ENCODE assay signal across 34 cellular contexts in genomic region chr17:50120475-50121253, GRCh38. TPM values are rescaled to one million over a fixed set of nuclear protein-coding genes. Genes with fewer than 3 reads are reported as not detected.
"Had no signal": no experiment of that assay in that cellular context is flagged by ENCODE, and none has a peak within 500 bp of the region (broad histone marks: within the 10 kb centered on the region; RNA-seq: fewer than 3 reads in every experiment).

No MANE protein-coding gene starts in this region.

- H3K4me2 ChIP-seq: neural progenitor cell had no signal

- H3K4me3 ChIP-seq: left lung, lower lobe of right lung, neural progenitor cell, ovary, sigmoid colon, tibial nerve, upper lobe of left lung, vagina had no signal

- H3K36me3 ChIP-seq: left lung, lower lobe of right lung, neural progenitor cell, neutrophil, ovary, sigmoid colon, tibial nerve, upper lobe of left lung, vagina had no signal

- H3K9ac ChIP-seq: neural progenitor cell had no signal

- H3K27ac Mint-ChIP-seq: immature natural killer cell; natural killer cell; nephron progenitor cell; neural progenitor cell; progenitor cell of endocrine pancreas; stimulated activated memory B cell treated with anti-CD40 and anti-IgM and Interleukin-4, amounts not matched to agents 10 μg/mL and 1 μg/mL and 100 μg/mL, for 72 hours had no signal

- H3K36me3 Mint-ChIP-seq: immature natural killer cell; naive B cell; natural killer cell; stimulated activated memory B cell treated with anti-CD40 and anti-IgM and Interleukin-4, amounts not matched to agents 10 μg/mL and 1 μg/mL and 100 μg/mL, for 72 hours had no signal

- H3K4me3 Mint-ChIP-seq: immature natural killer cell; naive B cell; natural killer cell; nephron progenitor cell; neural progenitor cell; stimulated activated memory B cell treated with anti-CD40 and anti-IgM and Interleukin-4, amounts not matched to agents 10 μg/mL and 1 μg/mL and 100 μg/mL, for 72 hours; stimulated activated naive CD8-positive, alpha-beta T cell treated with anti-CD3 and anti-CD28 coated beads, Interleukin-15, amount 100 ng/mL, for 72 hours had no signal

- FAIRE-seq: islet of Langerhans, kidney, small intestine had no signal

- DNase-seq: hypothalamus; immature natural killer cell; kidney; left colon; left lung; lower lobe of right lung; mammary epithelial cell; mesenchymal stem cell; naive B cell; natural killer cell; nephron progenitor cell; occipital lobe; ovary; right cardiac atrium; sigmoid colon; small intestine; stimulated activated CD4-positive, alpha-beta T cell treated with anti-CD3 and anti-CD28 coated beads, Interleukin-1b, Interleukin-23, amount 100 ng/mL, for 48 hours; stimulated activated CD4-positive, alpha-beta T cell treated with anti-CD3 and anti-CD28 coated beads, Interleukin-2, amount 100 ng/mL, for 48 hours; stimulated activated CD4-positive, alpha-beta T cell treated with anti-CD3 and anti-CD28 coated beads, Interleukin-4, amount 100 ng/mL, for 4 hours; stimulated activated CD8-positive, alpha-beta memory T cell treated with anti-CD3 and anti-CD28 coated beads, Interleukin-4, amount 100 ng/mL, for 48 hours; stimulated activated naive CD4-positive, alpha-beta T cell treated with Interleukin-2 at 50 U/mL for 16 hours; stimulated activated naive CD8-positive, alpha-beta T cell treated with anti-CD3 and anti-CD28 coated beads, Interleukin-15, amount 100 ng/mL, for 72 hours; substantia nigra; upper lobe of left lung had no signal

- H3K27me3 ChIP-seq: ovary, sigmoid colon, vagina had no signal

- H2AFZ ChIP-seq: neural progenitor cell had no signal

- ATAC-seq: left colon; left lung; lower lobe of right lung; natural killer cell; right cardiac atrium; stimulated activated memory B cell treated with anti-CD40 and anti-IgM and Interleukin-4, amounts not matched to agents 10 μg/mL and 1 μg/mL and 100 μg/mL, for 72 hours; stimulated activated naive CD8-positive, alpha-beta T cell treated with anti-CD3 and anti-CD28 coated beads, Interleukin-15, amount 100 ng/mL, for 72 hours had no signal

- H3K27ac ChIP-seq: left lung, lower lobe of right lung, neural progenitor cell, neutrophil, ovary, sigmoid colon, tibial nerve, upper lobe of left lung, vagina had no signal

- H3K9me3 ChIP-seq: left lung, lower lobe of right lung, neutrophil, ovary, sigmoid colon, tibial nerve, upper lobe of left lung, vagina had no signal

- H3K9me3 Mint-ChIP-seq: naive B cell; natural killer cell; nephron progenitor cell; neural progenitor cell; stimulated activated memory B cell treated with anti-CD40 and anti-IgM and Interleukin-4, amounts not matched to agents 10 μg/mL and 1 μg/mL and 100 μg/mL, for 72 hours; stimulated activated naive CD8-positive, alpha-beta T cell treated with anti-CD3 and anti-CD28 coated beads, Interleukin-15, amount 100 ng/mL, for 72 hours had no signal

RNA-seq across cellular contexts. Expression of gene SGCA, which starts 45.1 kb away (rescaled TPM):
- total RNA-seq: mammary epithelial cell, mononuclear cell, natural killer cell, occipital lobe, progenitor cell of endocrine pancreas, pulmonary artery endothelial cell, renal cortical epithelial cell had no signal
- polyA plus RNA-seq: immature natural killer cell, mammary epithelial cell had no signal
